17 cellular contexts compared by ENCODE assay signal in genomic region chr10:94521276-94522250, GRCh38.
"Had no signal": no experiment of that assay in that cellular context is flagged by ENCODE, and none has a peak within 500 bp of the region (broad histone marks: within the 10 kb centered on the region; RNA-seq: fewer than 3 reads in every experiment).

No MANE protein-coding gene starts in this region.

- ATAC-seq: activated T-cell treated with anti-CD3 and anti-CD28 coated beads, Interleukin-2, amount 50 U/mL, for 72 hours; foreskin keratinocyte; natural killer cell; right lobe of liver; stimulated activated naive B cell treated with anti-CD40 and anti-IgM and Interleukin-4, amounts not matched to agents 10 μg/mL and 1 μg/mL and 100 μg/mL, for 72 hours; T-helper 17 cell had no signal

- DNase-seq: activated CD4-positive, alpha-beta memory T cell treated with anti-CD3 and anti-CD28 coated beads, Interleukin-2, amount 10 ng/mL, durations not matched to agents 7 days and 5 days; activated CD4-positive, alpha-beta T cell treated with anti-CD3 and anti-CD28 coated beads for 48 hours; activated effector memory CD4-positive, alpha-beta T cell treated with Interleukin-2 at 50 U/mL for 16 hours; activated naive CD4-positive, alpha-beta T cell treated with anti-CD3 and anti-CD28 coated beads for 36 hours; activated naive CD8-positive, alpha-beta T cell treated with anti-CD3 and anti-CD28 coated beads, Interleukin-2, amount 10 ng/mL, durations not matched to agents 7 days and 5 days; activated T-cell treated with anti-CD3 and anti-CD28 coated beads, Interleukin-2, amount 50 U/mL, for 72 hours; amniotic stem cell; effector CD4-positive, alpha-beta T cell; foreskin keratinocyte; left ventricle myocardium inferior; natural killer cell; right lobe of liver; stimulated activated CD4-positive, alpha-beta T cell treated with anti-CD3 and anti-CD28 coated beads, Interleukin-2, amount 100 ng/mL, for 24 hours; stimulated activated naive B cell treated with anti-CD40 and anti-IgM and Interleukin-4, amounts not matched to agents 10 μg/mL and 1 μg/mL and 100 μg/mL, for 72 hours; T-helper 17 cell; testis; trophoblast cell had no signal
